In the genomic region with DNA sequence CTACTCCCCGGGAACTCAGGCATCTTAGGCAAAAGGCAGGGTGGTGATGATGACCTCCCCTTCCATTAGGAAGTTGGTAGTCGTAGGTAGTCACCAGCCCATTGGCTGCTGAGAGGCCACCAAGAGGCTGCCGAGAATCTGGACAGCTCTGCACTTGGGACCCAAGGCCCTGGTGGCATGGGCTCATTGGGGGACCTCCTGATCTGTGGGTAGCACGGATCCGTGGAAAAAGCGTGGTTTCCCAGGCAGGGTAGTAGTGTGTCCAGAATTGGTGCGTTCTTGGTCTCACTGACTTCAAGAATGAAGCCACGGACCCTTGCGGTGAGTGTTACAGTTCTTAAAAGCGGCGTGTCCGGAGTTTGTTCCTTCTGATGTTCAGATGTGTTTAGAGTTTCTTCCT, we compare ENCODE assay signal across 26 cellular contexts.
"Had no signal": no experiment of that assay in that cellular context is flagged by ENCODE, and none has a peak within 500 bp of the region (broad histone marks: within the 10 kb centered on the region; RNA-seq: fewer than 3 reads in every experiment).

No MANE protein-coding gene starts in this region.

- DNase-seq: naive B cell; naive thymus-derived CD8-positive, alpha-beta T cell; occipital lobe; ovary; psoas muscle; right cardiac atrium; right lobe of liver; sigmoid colon; small intestine; stimulated activated CD4-positive, alpha-beta T cell treated with anti-CD3 and anti-CD28 coated beads, Interleukin-15, amount 100 ng/mL, for 24 hours; stimulated activated CD4-positive, alpha-beta T cell treated with anti-CD3 and anti-CD28 coated beads, Interleukin-2, amount 100 ng/mL, for 24 hours; stimulated activated CD4-positive, alpha-beta T cell treated with anti-CD3 and anti-CD28 coated beads, Interleukin-2, amount 100 ng/mL, for 48 hours; stimulated activated CD4-positive, alpha-beta T cell treated with anti-CD3 and anti-CD28 coated beads, Interleukin-4, amount 100 ng/mL, for 24 hours; stimulated activated naive B cell treated with anti-CD40 and anti-IgM and Interleukin-4, amounts not matched to agents 10 μg/mL and 1 μg/mL and 100 μg/mL, for 72 hours; stimulated activated naive CD4-positive, alpha-beta T cell treated with Interleukin-2 at 50 U/mL for 16 hours; stomach; thyroid gland had no signal

- H3K27ac Mint-ChIP-seq: naive B cell; naive thymus-derived CD8-positive, alpha-beta T cell; natural killer cell treated with Interleukin-12 subunit alpha and Interleukin-12 subunit beta and Interleukin-15 and Interleukin-18, amount 100 ng/mL, for 72 hours; progenitor cell of endocrine pancreas; stimulated activated effector memory CD8-positive, alpha-beta T cell treated with anti-CD3 and anti-CD28 coated beads, Interleukin-12 subunit alpha, Interleukin-12 subunit beta, amount 100 ng/mL, for 72 hours; stimulated activated naive B cell treated with anti-CD40 and anti-IgM and Interleukin-4, amounts not matched to agents 10 μg/mL and 1 μg/mL and 100 μg/mL, for 72 hours; stimulated activated naive CD8-positive, alpha-beta T cell treated with anti-CD3 and anti-CD28 coated beads, Interleukin-15, Interleukin-2, amounts not matched to agents 100 ng/mL and 50 ng/mL, for 24 hours; type B pancreatic cell had no signal

- H3K4me3 ChIP-seq: ovary, psoas muscle, right lobe of liver, sigmoid colon, stomach, thoracic aorta, thyroid gland, tibial nerve, vagina had no signal

- H3K4me3 Mint-ChIP-seq: naive B cell; naive thymus-derived CD8-positive, alpha-beta T cell; natural killer cell treated with Interleukin-12 subunit alpha and Interleukin-12 subunit beta and Interleukin-15 and Interleukin-18, amount 100 ng/mL, for 72 hours; stimulated activated effector memory CD8-positive, alpha-beta T cell treated with anti-CD3 and anti-CD28 coated beads, Interleukin-12 subunit alpha, Interleukin-12 subunit beta, amount 100 ng/mL, for 72 hours; stimulated activated naive B cell treated with anti-CD40 and anti-IgM and Interleukin-4, amounts not matched to agents 10 μg/mL and 1 μg/mL and 100 μg/mL, for 72 hours; stimulated activated naive CD8-positive, alpha-beta T cell treated with anti-CD3 and anti-CD28 coated beads, Interleukin-15, Interleukin-2, amounts not matched to agents 100 ng/mL and 50 ng/mL, for 24 hours; type B pancreatic cell had no signal

- H3K4me1 Mint-ChIP-seq: naive B cell; naive thymus-derived CD8-positive, alpha-beta T cell; stimulated activated effector memory CD8-positive, alpha-beta T cell treated with anti-CD3 and anti-CD28 coated beads, Interleukin-12 subunit alpha, Interleukin-12 subunit beta, amount 100 ng/mL, for 72 hours; stimulated activated naive B cell treated with anti-CD40 and anti-IgM and Interleukin-4, amounts not matched to agents 10 μg/mL and 1 μg/mL and 100 μg/mL, for 72 hours had no signal

- H3K36me3 Mint-ChIP-seq: naive B cell; stimulated activated effector memory CD8-positive, alpha-beta T cell treated with anti-CD3 and anti-CD28 coated beads, Interleukin-12 subunit alpha, Interleukin-12 subunit beta, amount 100 ng/mL, for 72 hours had no signal

- ATAC-seq: naive thymus-derived CD8-positive, alpha-beta T cell; natural killer cell treated with Interleukin-12 subunit alpha and Interleukin-12 subunit beta and Interleukin-15 and Interleukin-18, amount 100 ng/mL, for 72 hours; psoas muscle; right cardiac atrium; stimulated activated effector memory CD8-positive, alpha-beta T cell treated with anti-CD3 and anti-CD28 coated beads, Interleukin-12 subunit alpha, Interleukin-12 subunit beta, amount 100 ng/mL, for 72 hours; stimulated activated naive B cell treated with anti-CD40 and anti-IgM and Interleukin-4, amounts not matched to agents 10 μg/mL and 1 μg/mL and 100 μg/mL, for 72 hours had no signal

- H3K9ac ChIP-seq: parathyroid adenoma had no signal

- H3K36me3 ChIP-seq: ovary, sigmoid colon, thoracic aorta, thyroid gland, vagina had no signal

- H3K27me3 Mint-ChIP-seq: naive B cell; naive thymus-derived CD8-positive, alpha-beta T cell; natural killer cell treated with Interleukin-12 subunit alpha and Interleukin-12 subunit beta and Interleukin-15 and Interleukin-18, amount 100 ng/mL, for 72 hours; progenitor cell of endocrine pancreas; stimulated activated naive B cell treated with anti-CD40 and anti-IgM and Interleukin-4, amounts not matched to agents 10 μg/mL and 1 μg/mL and 100 μg/mL, for 72 hours; stimulated activated naive CD8-positive, alpha-beta T cell treated with anti-CD3 and anti-CD28 coated beads, Interleukin-15, Interleukin-2, amounts not matched to agents 100 ng/mL and 50 ng/mL, for 24 hours; type B pancreatic cell had no signal

- H2AFZ ChIP-seq: parathyroid adenoma had no signal

- H3K27ac ChIP-seq: ovary, parathyroid adenoma, psoas muscle, right lobe of liver, sigmoid colon, stomach, thoracic aorta, thyroid gland, tibial nerve, vagina had no signal

- H3K27me3 ChIP-seq: ovary, right lobe of liver, sigmoid colon, stomach, thyroid gland, tibial nerve, vagina had no signal

- H3K9me3 ChIP-seq: ovary, psoas muscle, right lobe of liver, sigmoid colon, stomach, thoracic aorta, thyroid gland, tibial nerve, vagina had no signal

- H3K9me3 Mint-ChIP-seq: type B pancreatic cell had no signal

- H3K4me1 ChIP-seq: parathyroid adenoma, psoas muscle, right lobe of liver, sigmoid colon, stomach, thyroid gland, tibial nerve, vagina had no signal
